ENCODE assay signal across 1 cellular context in the genomic region with DNA sequence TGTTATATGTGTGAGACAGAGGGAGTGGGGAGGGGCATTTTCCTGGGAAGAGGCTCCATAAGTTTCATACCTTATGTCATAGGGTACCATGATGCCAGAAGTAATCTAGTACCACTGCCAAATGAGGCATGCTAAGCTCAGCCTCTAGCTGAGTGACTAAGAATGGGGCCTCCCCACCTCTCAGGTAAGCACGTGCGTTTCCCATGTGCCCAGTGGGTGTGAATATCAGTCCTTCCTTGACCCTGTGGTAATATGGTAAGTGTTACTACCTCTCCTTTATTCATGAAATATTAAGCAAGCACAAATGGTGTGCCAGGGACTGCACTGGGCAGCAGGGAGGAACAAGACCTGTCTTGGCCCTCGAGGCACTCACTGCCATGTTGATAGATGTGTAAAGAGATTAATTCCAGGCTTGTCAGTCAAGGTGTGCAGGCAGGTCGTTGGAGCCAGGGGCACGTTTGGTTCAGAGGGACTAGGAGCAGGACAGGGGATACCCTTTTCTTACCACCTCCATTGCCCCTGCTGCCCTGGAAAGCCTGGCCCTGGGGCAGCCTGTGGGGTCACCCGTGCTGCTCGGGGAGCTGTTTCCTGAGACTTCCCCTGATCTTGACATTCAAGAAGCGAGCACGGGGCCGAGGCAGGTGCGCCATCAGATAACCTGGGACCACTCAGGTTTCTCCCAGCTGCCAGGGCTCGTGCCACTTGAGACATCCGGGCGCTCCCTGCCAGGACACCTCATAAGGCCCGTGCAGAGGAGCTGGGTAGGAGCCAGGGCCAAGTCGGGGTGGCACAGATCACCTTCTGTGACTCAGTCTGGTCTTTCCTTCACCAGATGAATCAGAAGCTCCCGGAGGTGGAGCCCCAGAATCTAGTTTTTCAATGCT.
TF ChIP-seq lines count a peak whose summit lies in the region.

No MANE protein-coding gene starts in this region.

TF ChIP-seq in HepG2, 621 proteins besides CTCF, POLR2A, EP300 and RAD21:
- TF ChIP-seq ZNF160 (CRISPR knock-in tag; IDR thresholded peaks at IDR 0.05), result no peak
- TF ChIP-seq, protein P1, sequence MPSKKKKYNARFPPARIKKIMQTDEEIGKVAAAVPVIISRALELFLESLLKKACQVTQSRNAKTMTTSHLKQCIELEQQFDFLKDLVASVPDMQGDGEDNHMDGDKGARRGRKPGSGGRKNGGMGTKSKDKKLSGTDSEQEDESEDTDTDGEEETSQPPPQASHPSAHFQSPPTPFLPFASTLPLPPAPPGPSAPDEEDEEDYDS (CRISPR knock-in tag; IDR thresholded peaks at IDR 0.05), result no peak
- peak; percentile 20 for TF ChIP-seq AGO2 (optimal IDR thresholded peaks at IDR 0.05; ENCODE audit: low read depth, low read length)
- TF ChIP-seq ZNF569 (CRISPR knock-in tag; IDR thresholded peaks at IDR 0.05; ENCODE audit: borderline replicate concordance), result no peak
- no peak for TF ChIP-seq ZFP90 (CRISPR knock-in tag; IDR thresholded peaks at IDR 0.05; ENCODE audit: borderline replicate concordance)
- TF ChIP-seq, protein P2, sequence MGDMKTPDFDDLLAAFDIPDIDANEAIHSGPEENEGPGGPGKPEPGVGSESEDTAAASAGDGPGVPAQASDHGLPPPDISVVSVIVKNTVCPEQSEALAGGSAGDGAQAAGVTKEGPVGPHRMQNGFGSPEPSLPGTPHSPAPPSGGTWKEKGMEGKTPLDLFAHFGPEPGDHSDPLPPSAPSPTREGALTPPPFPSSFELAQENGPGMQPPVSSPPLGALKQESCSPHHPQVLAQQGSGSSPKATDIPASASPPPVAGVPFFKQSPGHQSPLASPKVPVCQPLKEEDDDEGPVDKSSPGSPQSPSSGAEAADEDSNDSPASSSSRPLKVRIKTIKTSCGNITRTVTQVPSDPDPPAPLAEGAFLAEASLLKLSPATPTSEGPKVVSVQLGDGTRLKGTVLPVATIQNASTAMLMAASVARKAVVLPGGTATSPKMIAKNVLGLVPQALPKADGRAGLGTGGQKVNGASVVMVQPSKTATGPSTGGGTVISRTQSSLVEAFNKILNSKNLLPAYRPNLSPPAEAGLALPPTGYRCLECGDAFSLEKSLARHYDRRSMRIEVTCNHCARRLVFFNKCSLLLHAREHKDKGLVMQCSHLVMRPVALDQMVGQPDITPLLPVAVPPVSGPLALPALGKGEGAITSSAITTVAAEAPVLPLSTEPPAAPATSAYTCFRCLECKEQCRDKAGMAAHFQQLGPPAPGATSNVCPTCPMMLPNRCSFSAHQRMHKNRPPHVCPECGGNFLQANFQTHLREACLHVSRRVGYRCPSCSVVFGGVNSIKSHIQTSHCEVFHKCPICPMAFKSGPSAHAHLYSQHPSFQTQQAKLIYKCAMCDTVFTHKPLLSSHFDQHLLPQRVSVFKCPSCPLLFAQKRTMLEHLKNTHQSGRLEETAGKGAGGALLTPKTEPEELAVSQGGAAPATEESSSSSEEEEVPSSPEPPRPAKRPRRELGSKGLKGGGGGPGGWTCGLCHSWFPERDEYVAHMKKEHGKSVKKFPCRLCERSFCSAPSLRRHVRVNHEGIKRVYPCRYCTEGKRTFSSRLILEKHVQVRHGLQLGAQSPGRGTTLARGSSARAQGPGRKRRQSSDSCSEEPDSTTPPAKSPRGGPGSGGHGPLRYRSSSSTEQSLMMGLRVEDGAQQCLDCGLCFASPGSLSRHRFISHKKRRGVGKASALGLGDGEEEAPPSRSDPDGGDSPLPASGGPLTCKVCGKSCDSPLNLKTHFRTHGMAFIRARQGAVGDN (CRISPR knock-in tag; IDR thresholded peaks at IDR 0.05), result no peak
- TF ChIP-seq ZNF572 (CRISPR knock-in tag; IDR thresholded peaks at IDR 0.05), result 0 out of 2 replicates have a peak, but pooled peaks have one; percentile 23
- TF ChIP-seq ZC3H13 (CRISPR knock-in tag; IDR thresholded peaks at IDR 0.05), result no peak
- no peak for TF ChIP-seq ZNF589 (CRISPR knock-in tag; conservative IDR thresholded peaks at IDR 0.05)
